In the genomic region with DNA sequence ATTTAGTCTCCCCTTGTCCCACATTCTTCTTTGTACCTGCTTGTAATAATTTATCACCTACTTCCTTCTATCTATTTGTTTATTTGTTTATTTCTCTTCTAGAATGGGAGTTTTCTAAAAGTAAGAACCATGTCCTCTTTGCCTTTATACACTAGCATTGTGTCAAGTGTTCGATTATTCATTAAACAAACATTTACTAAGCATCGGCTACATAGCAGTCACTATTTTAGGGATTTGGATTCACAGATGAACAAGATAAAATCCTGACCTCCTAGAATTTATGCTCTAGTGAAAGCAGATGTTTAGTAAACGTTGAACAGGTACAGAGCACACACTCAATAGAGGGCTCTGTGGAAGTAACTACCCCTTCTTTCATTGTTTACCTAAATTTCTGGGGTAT, we compare ENCODE assay signal across 23 cellular contexts.
DNase-seq lines count a peak whose midpoint lies in the region; ATAC-seq, FAIRE-seq and TF ChIP-seq lines count a peak whose summit lies in the region.
"Had no signal": no experiment of that assay in that cellular context is flagged by ENCODE, and none has a peak within 500 bp of the region (broad histone marks: within the 10 kb centered on the region; RNA-seq: fewer than 3 reads in every experiment).

No MANE protein-coding gene starts in this region.

- no peaks in the 10 kb centered on the region for H3K79me2 ChIP-seq in H9 (ENCODE audit: insufficient read depth, low read length)

- peaks cover 3 to 17% of the 10 kb centered on the region in 2 donors for H3K9me3 ChIP-seq in breast epithelium
- no peaks in the 10 kb centered on the region for H3K9me3 ChIP-seq in skeletal muscle satellite cell (replicated peaks; ENCODE audit: low read length)
- no peaks in the 10 kb centered on the region for H3K9me3 ChIP-seq in H9 (ENCODE audit: control insufficient read depth, low read depth, low read length)
- H3K9me3 ChIP-seq: BE2C, HAP-1, SJCRH30 had no signal

- TF ChIP-seq POLR2A in breast epithelium (IDR thresholded peaks at IDR 0.05), result no peak

- H4K91ac ChIP-seq in H9 (ENCODE audit: insufficient read length, low read depth, low read length), result no peak overlapping the region

- H3K9ac ChIP-seq in skeletal muscle satellite cell (ENCODE audit: low read depth, low read length) (no peak overlapping the region), H9 (ENCODE audit: extremely low read depth, insufficient read length, low read length) (no peak overlapping the region)

- no peaks in the 10 kb centered on the region for H3K23me2 ChIP-seq in H9 (ENCODE audit: insufficient read length, low read depth, low read length, poor library complexity, severe bottlenecking)

- H3K27ac ChIP-seq in breast epithelium, result no peak overlapping the region
- H3K27ac ChIP-seq in H9 (ENCODE audit: insufficient read length, low read depth, low read length), result no peak overlapping the region
- H3K27ac ChIP-seq: SJCRH30 had no signal

- H3K23ac ChIP-seq in H9 (ENCODE audit: insufficient read length, low read depth, low read length), result no peak overlapping the region

- CTCF ChIA-PET in MCF 10A (lab: Yijun Ruan, JAX), result no interaction called here

- no peak overlapping the region for H2BK5ac ChIP-seq in H9 (ENCODE audit: insufficient read length, low read length)

- no peak for TF ChIP-seq CTCF in MCF 10A (IDR thresholded peaks at IDR 0.05; ENCODE audit: unreplicated experiment)
- no peak for TF ChIP-seq CTCF in breast epithelium (IDR thresholded peaks at IDR 0.05)
- TF ChIP-seq CTCF in bronchial epithelial cell (IDR thresholded peaks at IDR 0.05; ENCODE audit: insufficient read depth, low read length, severe bottlenecking), result no peak
- TF ChIP-seq CTCF in fibroblast of mammary gland (conservative IDR thresholded peaks at IDR 0.05; ENCODE audit: control insufficient read depth, insufficient read depth, low read depth, low read length), result no peak
- no peak for TF ChIP-seq CTCF in H9 (conservative IDR thresholded peaks at IDR 0.05)

- intact Hi-C loops in MCF 10A (cut with micrococcal nuclease) (no loop called here), breast epithelium (cut with DNase I; ENCODE audit: low total_unique reads) (no loop called here)

- H3K18ac ChIP-seq in H9 (ENCODE audit: insufficient read length, low read depth, low read length), result no peak overlapping the region

- no peak overlapping the region for H3K14ac ChIP-seq in H9 (ENCODE audit: insufficient read depth, low read length)

- H3K4me1 ChIP-seq in breast epithelium (no peaks in the 10 kb centered on the region), skeletal muscle satellite cell (ENCODE audit: control insufficient read depth, insufficient read depth, low read length) (peaks cover 24% of the 10 kb centered on the region), H9 (ENCODE audit: insufficient read depth, low read length) (no peaks in the 10 kb centered on the region)
- H3K4me1 ChIP-seq: HAP-1, SJCRH30 had no signal

- no peak overlapping the region for H2BK15ac ChIP-seq in H9 (ENCODE audit: low read depth, low read length)

- H3K27ac Mint-ChIP-seq in MCF 10A (ENCODE audit: low read depth, unreplicated experiment) (peak overlapping the region; percentile 1), H9 (no peak overlapping the region)
- H3K27ac Mint-ChIP-seq: CD14-positive monocyte; CD8-positive, alpha-beta memory T cell; GM23338 had no signal

- H3T11ph ChIP-seq in H9 (ENCODE audit: low read length), result no peak overlapping the region

- H2AFZ ChIP-seq in H9 (ENCODE audit: low read length), result no peak overlapping the region
- H2AFZ ChIP-seq: GM23338 had no signal

- no peaks in the 10 kb centered on the region for H3K36me3 Mint-ChIP-seq in MCF 10A (ENCODE audit: insufficient read depth, unreplicated experiment)
- H3K36me3 Mint-ChIP-seq in H9 (ENCODE audit: insufficient read depth in 1 of 3, low read depth in 3 of 3), result no peaks in the 10 kb centered on the region

- H3K4me3 ChIP-seq in breast epithelium (no peak overlapping the region), bronchial epithelial cell (ENCODE audit: low read depth, low read length) (no peak overlapping the region), fibroblast of mammary gland (ENCODE audit: control insufficient read depth, low read depth, low read length) (no peak overlapping the region), skeletal muscle satellite cell (ENCODE audit: low read length) (no peak overlapping the region)
- H3K4me3 ChIP-seq: GM23338, HAP-1, MG63, SJCRH30 had no signal

- H3K4me3 Mint-ChIP-seq in MCF 10A (ENCODE audit: unreplicated experiment) (no peak overlapping the region), H9 (no peak overlapping the region)
- H3K4me3 Mint-ChIP-seq: CD14-positive monocyte; CD8-positive, alpha-beta memory T cell; GM23338 had no signal

- H3K4me2 ChIP-seq in skeletal muscle satellite cell (ENCODE audit: low read length) (peak overlapping the region; percentile 4), H9 (ENCODE audit: insufficient read depth, insufficient read length, low read length) (no peak overlapping the region)
- H3K4me2 ChIP-seq: GM23338 had no signal

- no peak overlapping the region for H2AK5ac ChIP-seq in H9 (ENCODE audit: insufficient read length, low read length)

- no TSS peak for BruUV-seq in MCF 10A (replicated peaks; lab: Mats Ljungman, UMichigan)

- no peak overlapping the region for H2BK20ac ChIP-seq in H9 (ENCODE audit: low read depth, low read length, poor library complexity, severe bottlenecking)

- H3K4me1 Mint-ChIP-seq in MCF 10A (ENCODE audit: insufficient read depth, unreplicated experiment) (peaks cover 7% of the 10 kb centered on the region), H9 (no peaks in the 10 kb centered on the region)
- H3K4me1 Mint-ChIP-seq: CD14-positive monocyte, GM23338 had no signal

- H3K36me3 ChIP-seq in breast epithelium (no peaks in the 10 kb centered on the region), bronchial epithelial cell (ENCODE audit: control insufficient read depth, insufficient read depth, low read length) (no peaks in the 10 kb centered on the region), skeletal muscle satellite cell (ENCODE audit: insufficient read depth, low read length) (no peaks in the 10 kb centered on the region)
- H3K36me3 ChIP-seq: BE2C, HAP-1, MG63, SJCRH30 had no signal

- no peak overlapping the region for H3K56ac ChIP-seq in H9 (ENCODE audit: insufficient read length, low read depth, low read length)

- H3K9me3 Mint-ChIP-seq in MCF 10A (ENCODE audit: unreplicated experiment), result no peaks in the 10 kb centered on the region
- no peaks in the 10 kb centered on the region for H3K9me3 Mint-ChIP-seq in H9
- H3K9me3 Mint-ChIP-seq: GM23338 had no signal

- no peak overlapping the region for H2BK120ac ChIP-seq in H9 (ENCODE audit: low read depth, low read length, poor library complexity, severe bottlenecking)

- no peaks in the 10 kb centered on the region for H3K79me1 ChIP-seq in H9 (ENCODE audit: insufficient read depth, low read depth, low read length, poor library complexity, severe bottlenecking)

- H3K4ac ChIP-seq in H9 (ENCODE audit: low read depth, low read length), result no peak overlapping the region

- ATAC-seq in HG02763 (IDR thresholded peaks at IDR 0.05; ENCODE audit: unreplicated experiment), result no peak
- no peak for ATAC-seq in GM18517 (IDR thresholded peaks at IDR 0.05; ENCODE audit: unreplicated experiment)
- ATAC-seq: GM23338, Right ventricle myocardium inferior, SK-N-SH treated with all-trans-retinoic acid at 6 μM for 48 hours had no signal

- no peak for DNase-seq in MCF 10A (ENCODE audit: unreplicated experiment)
- DNase-seq in breast epithelium (ENCODE audit: low spot score in 2 of 2), result no peak
- peak; percentile 68 for DNase-seq in bronchial epithelial cell (ENCODE audit: low read depth)
- peak; percentile 15 for DNase-seq in fibroblast of mammary gland (ENCODE audit: low read depth)
- DNase-seq in H9, result no peak
- DNase-seq: 8988T; ACHN; BE2C; CD8-positive, alpha-beta memory T cell; DMS153; KBM-7; MG63; NCI-H2029 treated with DMSO at 0.1 percent for 48 hours; SJCRH30 had no signal

- no peak overlapping the region for H4K8ac ChIP-seq in H9 (replicated peaks; ENCODE audit: insufficient read length, low read depth, low read length)

- H4K5ac ChIP-seq in H9 (ENCODE audit: insufficient read length, low read depth, low read length), result no peak overlapping the region

- no CpG with 5 or more reads among the region's 3 CpGs for WGBS in H9 (ENCODE audit: extremely low coverage, insufficient read length, low lambda C conversion rate)

- FAIRE-seq in bronchial epithelial cell (lab: Jason Lieb, UNC), result no peak
- FAIRE-seq: G401.6 had no signal

- no peak overlapping the region for H2BK12ac ChIP-seq in H9 (ENCODE audit: insufficient read length, low read depth, low read length)

- no peaks in the 10 kb centered on the region for H4K20me1 ChIP-seq in H9 (ENCODE audit: control insufficient read depth, insufficient read depth, insufficient read length)

- H3K27me3 ChIP-seq in breast epithelium (no peaks in the 10 kb centered on the region), bronchial epithelial cell (ENCODE audit: control insufficient read depth, insufficient read depth, low read length) (no peaks in the 10 kb centered on the region), skeletal muscle satellite cell (ENCODE audit: control insufficient read depth, insufficient read depth, low read length) (no peaks in the 10 kb centered on the region), H9 (ENCODE audit: insufficient read depth, low read length) (no peaks in the 10 kb centered on the region)
- H3K27me3 ChIP-seq: BE2C, MG63, SJCRH30 had no signal

- POLR2A ChIA-PET in MCF 10A (lab: Yijun Ruan, JAX), result interaction anchor here (0.6 to 1.2 kb wide), 4 partner anchors 17 to 694 kb away, joined by 3 read pairs; no protein-coding TSS in a partner anchor

- H3K27me3 Mint-ChIP-seq in MCF 10A (ENCODE audit: insufficient read depth, unreplicated experiment), result no peaks in the 10 kb centered on the region
- H3K27me3 Mint-ChIP-seq in H9 (ENCODE audit: low read depth), result no peaks in the 10 kb centered on the region
- H3K27me3 Mint-ChIP-seq: CD8-positive, alpha-beta memory T cell had no signal

Comparison
In these comparisons a context has a peak if more than half of its experiments do, and no peak if none do; other contexts are left out.
1. DNase-seq: peak in bronchial epithelial cell (single experiment) and fibroblast of mammary gland (single experiment); none in MCF 10A (single experiment), breast epithelium (0 of 2) and H9 (single experiment).